10 cellular contexts compared by ENCODE assay signal in the genomic region with DNA sequence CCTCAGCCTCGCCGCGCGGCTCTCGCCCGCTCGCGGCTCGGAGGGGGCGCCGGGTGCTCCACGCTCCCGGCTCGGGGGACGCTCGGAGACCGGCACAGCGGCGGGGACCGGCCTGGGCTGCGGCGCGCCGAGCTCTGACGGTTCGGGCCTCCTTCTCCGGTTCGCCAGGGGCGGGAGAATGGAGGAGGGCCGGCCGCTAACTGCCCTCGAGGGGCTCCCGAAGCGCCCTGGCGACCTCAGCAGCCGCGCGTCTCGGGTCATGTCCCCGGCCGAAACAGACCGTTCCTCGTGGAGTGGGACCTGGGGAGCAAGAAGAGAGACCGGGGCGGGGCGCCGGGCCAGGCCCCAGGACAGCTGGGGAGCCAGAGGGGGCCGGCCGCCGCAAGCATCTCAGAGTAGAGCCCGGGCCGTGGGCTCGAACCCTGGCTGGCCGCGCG. TPM values are rescaled to one million over a fixed set of nuclear protein-coding genes. Genes with fewer than 3 reads are reported as not detected.
DNase-seq lines count a peak whose midpoint lies in the region; ATAC-seq and TF ChIP-seq lines count a peak whose summit lies in the region.
"Had no signal": no experiment of that assay in that cellular context is flagged by ENCODE, and none has a peak within 500 bp of the region (broad histone marks: within the 10 kb centered on the region; RNA-seq: fewer than 3 reads in every experiment).

No MANE protein-coding gene starts in this region.

- DNase-seq in naive B cell (no peak), SW480 (ENCODE audit: low spot score) (no peak), RPMI8226 (no peak), NCI-H226 (no peak)
- DNase-seq: natural killer cell had no signal

- no peaks in the 10 kb centered on the region for H3K79me2 ChIP-seq in ACC112 (ENCODE audit: control insufficient read depth, insufficient read depth, low read length, unreplicated experiment)

- ATAC-seq in naive B cell (ENCODE audit: low read depth in 2 of 2) (peak; percentile 44 to 59), HG02840 (IDR thresholded peaks at IDR 0.05; ENCODE audit: low FRiP score, unreplicated experiment) (no peak)

- CTCF ChIA-PET in HEK293 (lab: Yijun Ruan, JAX): interaction anchor here (0.6 kb wide), 2 partner anchors 165 to 242 kb away, joined by 3 read pairs; no protein-coding TSS in a partner anchor

- H3K27me3 ChIP-seq in ACC112 (ENCODE audit: insufficient read depth, low read length): peaks cover 95% of the 10 kb centered on the region

- peak overlapping the region; percentile 51; the same call in 1 of the 2 replicates for H3K4me3 ChIP-seq in ACC112 (ENCODE audit: low read depth, low read length)
- peak overlapping the region; percentile 39 for H3K4me3 ChIP-seq in HEK293 (ENCODE audit: low read depth, low read length)

- H3K27ac ChIP-seq in ACC112 (ENCODE audit: low read depth, low read length) (no peak overlapping the region), HEK293 (ENCODE audit: extremely low read depth, low read depth, low read length) (peak overlapping the region; percentile 77; the same call in 1 of the 2 replicates), cingulate gyrus (ENCODE audit: low read depth, low read length) (peak overlapping the region; percentile 85)

- POLR2A ChIA-PET in HEK293 (lab: Yijun Ruan, JAX): interaction anchor here (0.7 to 2.4 kb wide), 3 partner anchors 33 to 217 kb away, joined by 3 to 9 read pairs (median 4); no protein-coding TSS in a partner anchor

- H3K36me3 ChIP-seq in ACC112 (ENCODE audit: insufficient read depth, low read length) (no peaks in the 10 kb centered on the region), HEK293 (ENCODE audit: control insufficient read depth in 2 of 2, insufficient read depth in 1 of 2, low read length in 2 of 2) (peaks cover 0 to 6% of the 10 kb centered on the region in 2 experiments; a peak in 2 of 3 replicates)

- H2AFZ ChIP-seq in ACC112 (ENCODE audit: low read length, unreplicated experiment): no peak overlapping the region

- H3K4me1 Mint-ChIP-seq in naive B cell: peaks cover 10 to 29% (median 28%) of the 10 kb centered on the region in 3 donors

- H3K4me1 ChIP-seq in ACC112 (ENCODE audit: control insufficient read depth, insufficient read depth, low read length, unreplicated experiment) (no peaks in the 10 kb centered on the region), HEK293 (ENCODE audit: control insufficient read depth, insufficient read depth, low read length) (no peaks in the 10 kb centered on the region; the same call in 1 of the 2 replicates)

- H3K36me3 Mint-ChIP-seq in naive B cell: peaks cover 0 to 8% of the 10 kb centered on the region in 2 donors
- H3K36me3 Mint-ChIP-seq: brain, natural killer cell had no signal

- peaks cover 0 to 1% (median 0%) of the 10 kb centered on the region in 7 donors for H3K9me3 Mint-ChIP-seq in naive B cell
- H3K9me3 Mint-ChIP-seq: natural killer cell had no signal

- H3K27me3 Mint-ChIP-seq in naive B cell: peaks cover 58 to 83% (median 74%) of the 10 kb centered on the region in 3 donors

- no peaks in the 10 kb centered on the region for H3K9me3 ChIP-seq in HEK293 (ENCODE audit: control insufficient read depth, insufficient read depth, low read depth, low read length)

- no peak overlapping the region for H3K27ac Mint-ChIP-seq in naive B cell
- H3K27ac Mint-ChIP-seq: brain, natural killer cell had no signal

- TF ChIP-seq CTCF in HEK293 (tag by site-specific recombination; IDR thresholded peaks at IDR 0.05): no peak

- H3K4me3 Mint-ChIP-seq in naive B cell: peak overlapping the region in 3 of 8 donors; percentile 46 to 66 (median 62)

TF ChIP-seq in HEK293, 187 proteins besides CTCF, POLR2A, EP300 and RAD21 (continues in another document):
- TF ChIP-seq ZNF426 (tag by site-specific recombination; IDR thresholded peaks at IDR 0.05) (no peak), HOXD13 (CRISPR knock-in tag; IDR thresholded peaks at IDR 0.05; ENCODE audit: borderline replicate concordance) (no peak), ZNF433 (tag by site-specific recombination; IDR thresholded peaks at IDR 0.05; ENCODE audit: low read depth) (no peak), ZNF777 (tag by site-specific recombination; IDR thresholded peaks at IDR 0.05; ENCODE audit: borderline replicate concordance) (peak; percentile 74; the same call in 1 of the 2 replicates), ZNF341 (tag by site-specific recombination; IDR thresholded peaks at IDR 0.05; ENCODE audit: low read depth) (peak; percentile 58), SP2 (tag by site-specific recombination; IDR thresholded peaks at IDR 0.05) (0 out of 2 replicates have a peak, but pooled peaks have one; percentile 8), ZBTB8A (tag by site-specific recombination; IDR thresholded peaks at IDR 0.05) (peak; percentile 44; the same call in 1 of the 2 replicates), ZNF677 (tag by site-specific recombination; IDR thresholded peaks at IDR 0.05) (no peak), ZSCAN30 (tag by site-specific recombination; IDR thresholded peaks at IDR 0.05) (0 out of 2 replicates have a peak, but pooled peaks have one; percentile 38), ZNF23 (tag by site-specific recombination; IDR thresholded peaks at IDR 0.05; ENCODE audit: borderline replicate concordance) (no peak), ZBTB17 (tag by site-specific recombination; IDR thresholded peaks at IDR 0.05) (no peak), ZNF169 (tag by site-specific recombination; IDR thresholded peaks at IDR 0.05) (no peak), ZNF561 (tag by site-specific recombination; IDR thresholded peaks at IDR 0.05; ENCODE audit: borderline replicate concordance) (peak; percentile 39; the same call in 1 of the 2 replicates)
- TF ChIP-seq, protein P1, sequence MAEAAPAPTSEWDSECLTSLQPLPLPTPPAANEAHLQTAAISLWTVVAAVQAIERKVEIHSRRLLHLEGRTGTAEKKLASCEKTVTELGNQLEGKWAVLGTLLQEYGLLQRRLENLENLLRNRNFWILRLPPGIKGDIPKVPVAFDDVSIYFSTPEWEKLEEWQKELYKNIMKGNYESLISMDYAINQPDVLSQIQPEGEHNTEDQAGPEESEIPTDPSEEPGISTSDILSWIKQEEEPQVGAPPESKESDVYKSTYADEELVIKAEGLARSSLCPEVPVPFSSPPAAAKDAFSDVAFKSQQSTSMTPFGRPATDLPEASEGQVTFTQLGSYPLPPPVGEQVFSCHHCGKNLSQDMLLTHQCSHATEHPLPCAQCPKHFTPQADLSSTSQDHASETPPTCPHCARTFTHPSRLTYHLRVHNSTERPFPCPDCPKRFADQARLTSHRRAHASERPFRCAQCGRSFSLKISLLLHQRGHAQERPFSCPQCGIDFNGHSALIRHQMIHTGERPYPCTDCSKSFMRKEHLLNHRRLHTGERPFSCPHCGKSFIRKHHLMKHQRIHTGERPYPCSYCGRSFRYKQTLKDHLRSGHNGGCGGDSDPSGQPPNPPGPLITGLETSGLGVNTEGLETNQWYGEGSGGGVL (tag by site-specific recombination; IDR thresholded peaks at IDR 0.05): peak; percentile 69; the same call in 1 of the 2 replicates
- TF ChIP-seq, protein P2, sequence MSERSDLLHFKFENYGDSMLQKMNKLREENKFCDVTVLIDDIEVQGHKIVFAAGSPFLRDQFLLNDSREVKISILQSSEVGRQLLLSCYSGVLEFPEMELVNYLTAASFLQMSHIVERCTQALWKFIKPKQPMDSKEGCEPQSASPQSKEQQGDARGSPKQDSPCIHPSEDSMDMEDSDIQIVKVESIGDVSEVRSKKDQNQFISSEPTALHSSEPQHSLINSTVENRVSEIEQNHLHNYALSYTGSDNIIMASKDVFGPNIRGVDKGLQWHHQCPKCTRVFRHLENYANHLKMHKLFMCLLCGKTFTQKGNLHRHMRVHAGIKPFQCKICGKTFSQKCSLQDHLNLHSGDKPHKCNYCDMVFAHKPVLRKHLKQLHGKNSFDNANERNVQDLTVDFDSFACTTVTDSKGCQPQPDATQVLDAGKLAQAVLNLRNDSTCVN (tag by site-specific recombination; optimal IDR thresholded peaks at IDR 0.05): peak; percentile 26
- TF ChIP-seq, protein P3, sequence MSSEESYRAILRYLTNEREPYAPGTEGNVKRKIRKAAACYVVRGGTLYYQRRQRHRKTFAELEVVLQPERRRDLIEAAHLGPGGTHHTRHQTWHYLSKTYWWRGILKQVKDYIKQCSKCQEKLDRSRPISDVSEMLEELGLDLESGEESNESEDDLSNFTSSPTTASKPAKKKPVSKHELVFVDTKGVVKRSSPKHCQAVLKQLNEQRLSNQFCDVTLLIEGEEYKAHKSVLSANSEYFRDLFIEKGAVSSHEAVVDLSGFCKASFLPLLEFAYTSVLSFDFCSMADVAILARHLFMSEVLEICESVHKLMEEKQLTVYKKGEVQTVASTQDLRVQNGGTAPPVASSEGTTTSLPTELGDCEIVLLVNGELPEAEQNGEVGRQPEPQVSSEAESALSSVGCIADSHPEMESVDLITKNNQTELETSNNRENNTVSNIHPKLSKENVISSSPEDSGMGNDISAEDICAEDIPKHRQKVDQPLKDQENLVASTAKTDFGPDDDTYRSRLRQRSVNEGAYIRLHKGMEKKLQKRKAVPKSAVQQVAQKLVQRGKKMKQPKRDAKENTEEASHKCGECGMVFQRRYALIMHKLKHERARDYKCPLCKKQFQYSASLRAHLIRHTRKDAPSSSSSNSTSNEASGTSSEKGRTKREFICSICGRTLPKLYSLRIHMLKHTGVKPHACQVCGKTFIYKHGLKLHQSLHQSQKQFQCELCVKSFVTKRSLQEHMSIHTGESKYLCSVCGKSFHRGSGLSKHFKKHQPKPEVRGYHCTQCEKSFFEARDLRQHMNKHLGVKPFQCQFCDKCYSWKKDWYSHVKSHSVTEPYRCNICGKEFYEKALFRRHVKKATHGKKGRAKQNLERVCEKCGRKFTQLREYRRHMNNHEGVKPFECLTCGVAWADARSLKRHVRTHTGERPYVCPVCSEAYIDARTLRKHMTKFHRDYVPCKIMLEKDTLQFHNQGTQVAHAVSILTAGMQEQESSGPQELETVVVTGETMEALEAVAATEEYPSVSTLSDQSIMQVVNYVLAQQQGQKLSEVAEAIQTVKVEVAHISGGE (tag by site-specific recombination; conservative IDR thresholded peaks at IDR 0.05; ENCODE audit: low read depth): 0 out of 2 replicates have a peak, but pooled peaks have one; percentile 14
- TF ChIP-seq, protein P4, sequence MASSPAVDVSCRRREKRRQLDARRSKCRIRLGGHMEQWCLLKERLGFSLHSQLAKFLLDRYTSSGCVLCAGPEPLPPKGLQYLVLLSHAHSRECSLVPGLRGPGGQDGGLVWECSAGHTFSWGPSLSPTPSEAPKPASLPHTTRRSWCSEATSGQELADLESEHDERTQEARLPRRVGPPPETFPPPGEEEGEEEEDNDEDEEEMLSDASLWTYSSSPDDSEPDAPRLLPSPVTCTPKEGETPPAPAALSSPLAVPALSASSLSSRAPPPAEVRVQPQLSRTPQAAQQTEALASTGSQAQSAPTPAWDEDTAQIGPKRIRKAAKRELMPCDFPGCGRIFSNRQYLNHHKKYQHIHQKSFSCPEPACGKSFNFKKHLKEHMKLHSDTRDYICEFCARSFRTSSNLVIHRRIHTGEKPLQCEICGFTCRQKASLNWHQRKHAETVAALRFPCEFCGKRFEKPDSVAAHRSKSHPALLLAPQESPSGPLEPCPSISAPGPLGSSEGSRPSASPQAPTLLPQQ (tag by site-specific recombination; IDR thresholded peaks at IDR 0.05): 0 out of 2 replicates have a peak, but pooled peaks have one; percentile 34

RNA-seq across cellular contexts. Expression of a gene that starts 0.3 kb away (rescaled TPM):
- polyA plus RNA-seq in naive B cell (ENCODE audit: low read depth in 6 of 6): not detected
